ENCODE assay signal across 27 cellular contexts in genomic region chr5:73495772-73496346, GRCh38. TPM values are rescaled to one million over a fixed set of nuclear protein-coding genes. Genes with fewer than 3 reads are reported as not detected.
"Had no signal": no experiment of that assay in that cellular context is flagged by ENCODE, and none has a peak within 500 bp of the region (broad histone marks: within the 10 kb centered on the region; RNA-seq: fewer than 3 reads in every experiment).

No MANE protein-coding gene starts in this region.

- H3K9me3 ChIP-seq: breast epithelium, esophagus squamous epithelium, gastrocnemius medialis, sigmoid colon, uterus had no signal

- H3K36me3 ChIP-seq: breast epithelium, sigmoid colon, uterus had no signal

- DNase-seq: activated B cell treated with CpG ODN at 0.5 μM for 24 hours; activated CD4-positive, alpha-beta T cell treated with anti-CD3 and anti-CD28 coated beads for 36 hours; activated CD4-positive, alpha-beta T cell treated with anti-CD3 and anti-CD28 coated beads, Interleukin-2, amount 50 U/mL, for 4 hours; activated CD8-positive, alpha-beta memory T cell treated with anti-CD3 and anti-CD28 coated beads, Interleukin-2, amount 50 U/mL, for 48 hours; activated naive CD4-positive, alpha-beta T cell; activated naive CD8-positive, alpha-beta T cell treated with anti-CD3 and anti-CD28 coated beads for 36 hours; activated T-cell treated with anti-CD3 and anti-CD28 coated beads, Interleukin-2, amount 50 U/mL, for 4 hours; esophagus squamous epithelium; gastrocnemius medialis; head of caudate nucleus; naive B cell; nucleus accumbens; retina; sigmoid colon; stimulated activated CD4-positive, alpha-beta T cell treated with anti-CD3 and anti-CD28 coated beads, Interleukin-2, amount 100 ng/mL, for 48 hours; stimulated activated CD8-positive, alpha-beta memory T cell treated with anti-CD3 and anti-CD28 coated beads, Interleukin-4, amount 100 ng/mL, for 48 hours; stimulated activated naive B cell treated with anti-CD40 and anti-IgM and Interleukin-4, amounts not matched to agents 10 μg/mL and 1 μg/mL and 100 μg/mL, for 72 hours; trophoblast cell; uterus had no signal

- H3K4me3 ChIP-seq: breast epithelium, coronary artery, esophagus squamous epithelium, gastrocnemius medialis, sigmoid colon, uterus had no signal

- H3K4me3 Mint-ChIP-seq: activated B cell treated with CpG ODN at 0.5 μM for 24 hours; activated CD4-positive, alpha-beta T cell treated with anti-CD3 and anti-CD28 coated beads for 36 hours; activated naive CD8-positive, alpha-beta T cell treated with anti-CD3 and anti-CD28 coated beads for 36 hours; activated T-cell treated with anti-CD3 and anti-CD28 coated beads, Interleukin-2, amount 50 U/mL, for 4 hours; memory B cell; stimulated activated naive B cell treated with anti-CD40 and anti-IgM and Interleukin-4, amounts not matched to agents 10 μg/mL and 1 μg/mL and 100 μg/mL, for 72 hours; T-helper 2 cell treated with Interferon-gamma antibody and Interleukin-4, amounts not matched to agents 5 μg/mL and 100 μg/mL, for 36 hours had no signal

- FAIRE-seq: islet of Langerhans, TTC549 had no signal

- ATAC-seq: activated CD4-positive, alpha-beta T cell treated with anti-CD3 and anti-CD28 coated beads for 36 hours; activated T-cell treated with anti-CD3 and anti-CD28 coated beads, Interleukin-2, amount 50 U/mL, for 4 hours; gastrocnemius medialis; stimulated activated naive B cell treated with anti-CD40 and anti-IgM and Interleukin-4, amounts not matched to agents 10 μg/mL and 1 μg/mL and 100 μg/mL, for 72 hours had no signal

- H3K27ac Mint-ChIP-seq: activated B cell treated with CpG ODN at 0.5 μM for 24 hours; activated CD4-positive, alpha-beta T cell treated with anti-CD3 and anti-CD28 coated beads for 36 hours; activated naive CD8-positive, alpha-beta T cell treated with anti-CD3 and anti-CD28 coated beads for 36 hours; activated T-helper 2 cell treated with anti-CD3 and anti-CD28 coated beads, Interferon-gamma antibody, Interleukin-2, Interleukin-4, amounts not matched to agents 10 μg/mL and 5 μg/mL and 100 μg/mL, durations not matched to agents 14 hours and 24 hours and 36 hours; memory B cell; naive B cell; stimulated activated naive B cell treated with anti-CD40 and anti-IgM and Interleukin-4, amounts not matched to agents 10 μg/mL and 1 μg/mL and 100 μg/mL, for 72 hours; T-helper 2 cell treated with Interferon-gamma antibody and Interleukin-4, amounts not matched to agents 5 μg/mL and 100 μg/mL, for 36 hours had no signal

- H3K27ac ChIP-seq: breast epithelium, coronary artery, esophagus squamous epithelium, gastrocnemius medialis, uterus had no signal

- H3K4me1 ChIP-seq: uterus had no signal

- H3K27me3 ChIP-seq: breast epithelium, esophagus squamous epithelium, uterus had no signal

- H3K9me3 Mint-ChIP-seq: activated B cell treated with CpG ODN at 0.5 μM for 24 hours; activated naive CD8-positive, alpha-beta T cell treated with anti-CD3 and anti-CD28 coated beads for 36 hours; activated T-cell treated with anti-CD3 and anti-CD28 coated beads, Interleukin-2, amount 50 U/mL, for 4 hours; activated T-helper 2 cell treated with anti-CD3 and anti-CD28 coated beads, Interferon-gamma antibody, Interleukin-2, Interleukin-4, amounts not matched to agents 10 μg/mL and 5 μg/mL and 100 μg/mL, durations not matched to agents 14 hours and 24 hours and 36 hours; memory B cell; stimulated activated naive B cell treated with anti-CD40 and anti-IgM and Interleukin-4, amounts not matched to agents 10 μg/mL and 1 μg/mL and 100 μg/mL, for 72 hours; T-helper 2 cell treated with Interferon-gamma antibody and Interleukin-4, amounts not matched to agents 5 μg/mL and 100 μg/mL, for 36 hours had no signal

RNA-seq across cellular contexts. Expression of gene FOXD1, which starts 47.3 kb away (rescaled TPM):
- polyA plus RNA-seq: neural cell had no signal
